Comparison of ENCODE assay signal across 10 cellular contexts in genomic region chr10:67783576-67784294, GRCh38. TPM values are rescaled to one million over a fixed set of nuclear protein-coding genes. Genes with fewer than 3 reads are reported as not detected.
DNase-seq lines count a peak whose midpoint lies in the region; ATAC-seq, FAIRE-seq and TF ChIP-seq lines count a peak whose summit lies in the region.
"Had no signal": no experiment of that assay in that cellular context is flagged by ENCODE, and none has a peak within 500 bp of the region (broad histone marks: within the 10 kb centered on the region; RNA-seq: fewer than 3 reads in every experiment).

No MANE protein-coding gene starts in this region.

- no peaks in the 10 kb centered on the region for H3K79me2 ChIP-seq in H1 (ENCODE audit: control insufficient read depth in 1 of 2, insufficient read depth in 2 of 2, low read length in 2 of 2)
- no peaks in the 10 kb centered on the region for H3K79me2 ChIP-seq in mesendoderm (ENCODE audit: control insufficient read depth, insufficient read depth, low read length)

- no peak for DNase-seq in H1 (ENCODE audit: low read depth in 1 of 2, low spot score in 2 of 2)
- no peak for DNase-seq in stimulated activated CD4-positive, alpha-beta T cell treated with anti-CD3 and anti-CD28 coated beads, Interleukin-1b, Interleukin-23, amount 100 ng/mL, for 48 hours
- DNase-seq in mesendoderm, result no peak
- DNase-seq in left lobe of liver (ENCODE audit: low spot score), result no peak
- no peak for DNase-seq in NCI-H2081 treated with DMSO at 0.1 percent for 48 hours (lab: John Stamatoyannopoulos, UW)
- DNase-seq: stimulated activated CD4-positive, alpha-beta T cell treated with anti-CD3 and anti-CD28 coated beads, Interleukin-12 subunit alpha, Interleukin-12 subunit beta, amount 100 ng/mL, for 4 hours had no signal

- H3K23ac ChIP-seq in H1 (ENCODE audit: insufficient read length) (no peak overlapping the region), mesendoderm (ENCODE audit: low read length) (no peak overlapping the region)

- H2AK5ac ChIP-seq in H1 (ENCODE audit: low read depth, low read length), result no peak overlapping the region
- H2AK5ac ChIP-seq in mesendoderm (ENCODE audit: low read length), result no peak overlapping the region

- 88% methylated on average over 5 of the region's 5 CpGs; no CpG with 5 or more reads in 1 of the 2 experiments for WGBS in H1 (ENCODE audit: extremely low coverage in 1 of 2, insufficient coverage in 1 of 2, insufficient read length in 1 of 2, insufficient replicate concordance in 2 of 2, low coverage in 1 of 2, low lambda C conversion rate in 2 of 2, missing lambda C conversion rate in 1 of 2), 2 experiments
- no CpG with 5 or more reads among the region's 5 CpGs for WGBS in mesendoderm (ENCODE audit: extremely low coverage, insufficient coverage, low lambda C conversion rate)

- H4K91ac ChIP-seq in H1 (replicated peaks; ENCODE audit: insufficient read length, low read length), result no peak overlapping the region

- H3K18ac ChIP-seq in H1 (ENCODE audit: extremely low read depth, low read length) (no peak overlapping the region), mesendoderm (ENCODE audit: low read length) (no peak overlapping the region)

- H3K4ac ChIP-seq in H1 (replicated peaks; ENCODE audit: insufficient read length, low read depth, low read length) (no peak overlapping the region), mesendoderm (ENCODE audit: low read depth, low read length) (no peak overlapping the region)

- H2BK15ac ChIP-seq in H1 (ENCODE audit: low read length) (no peak overlapping the region), mesendoderm (replicated peaks; ENCODE audit: low read depth) (no peak overlapping the region)

- H3K4me3 ChIP-seq in H1 (ENCODE audit: extremely low read depth in 1 of 4, insufficient read depth in 2 of 4, low read depth in 3 of 4, low read length in 4 of 4), result no peak overlapping the region
- H3K4me3 ChIP-seq in mesendoderm (ENCODE audit: low read length), result no peak overlapping the region

- no peak for TF ChIP-seq POLR2A in H1 (IDR thresholded peaks at IDR 0.05; ENCODE audit: control extremely low read depth in 1 of 2, low read depth in 2 of 2, low read length in 2 of 2)

- H4K5ac ChIP-seq in H1 (ENCODE audit: insufficient read length, low read depth, low read length) (no peak overlapping the region), mesendoderm (ENCODE audit: low read length) (no peak overlapping the region)

- POLR2A ChIA-PET in H1 (lab: Charles Lee; ENCODE audit: partially characterized antibody), result interaction anchor here (0.9 kb wide), 1 partner anchor 17 kb away, joined by 3 read pairs; no protein-coding TSS in a partner anchor

- no peak overlapping the region for H3K27ac ChIP-seq in H1 (ENCODE audit: low read depth, low read length)
- H3K27ac ChIP-seq in mesendoderm (ENCODE audit: low read depth, low read length), result no peak overlapping the region

- H3K4me2 ChIP-seq in H1 (ENCODE audit: insufficient read depth in 1 of 2, low read depth in 2 of 2, low read length in 2 of 2), result no peak overlapping the region
- H3K4me2 ChIP-seq in mesendoderm (ENCODE audit: low read length), result no peak overlapping the region

- no peaks in the 10 kb centered on the region for H3K9me3 ChIP-seq in H1 (ENCODE audit: insufficient read depth in 2 of 2, low read depth in 1 of 2, low read length in 1 of 2)

- H3K9ac ChIP-seq in H1 (replicated peaks in 1 of 4; ENCODE audit: extremely low read depth in 1 of 4, low read depth in 3 of 4, low read length in 3 of 4), result no peak overlapping the region
- H3K9ac ChIP-seq in mesendoderm (ENCODE audit: low read length), result no peak overlapping the region

- H3K56ac ChIP-seq in H1 (replicated peaks; ENCODE audit: insufficient read length, low read depth, low read length) (no peak overlapping the region), mesendoderm (ENCODE audit: low read length) (no peak overlapping the region)

- H4K20me1 ChIP-seq in H1 (replicated peaks in 1 of 2; ENCODE audit: control insufficient read depth in 1 of 2, insufficient read depth in 2 of 2, low read length in 2 of 2), result no peaks in the 10 kb centered on the region

- H2BK12ac ChIP-seq in H1 (ENCODE audit: low read depth, low read length), result no peak overlapping the region

- H3K27me3 ChIP-seq in H1 (replicated peaks in 1 of 4; ENCODE audit: control insufficient read depth in 3 of 4, extremely low read depth in 1 of 4, insufficient read depth in 3 of 4, low read length in 3 of 4), result no peaks in the 10 kb centered on the region
- no peaks in the 10 kb centered on the region for H3K27me3 ChIP-seq in mesendoderm (ENCODE audit: insufficient read depth, low read length, poor library complexity)

- no peak for TF ChIP-seq RAD21 in H1 (IDR thresholded peaks at IDR 0.05 in 1 of 2, conservative IDR thresholded peaks at IDR 0.05 in 1 of 2; ENCODE audit: low read depth in 2 of 2, low read length in 2 of 2)

- no peaks in the 10 kb centered on the region for H3K23me2 ChIP-seq in H1 (ENCODE audit: low read depth, low read length)

- H3K79me1 ChIP-seq in H1 (ENCODE audit: low read depth, low read length) (no peaks in the 10 kb centered on the region), mesendoderm (ENCODE audit: low read length) (no peaks in the 10 kb centered on the region)

- CTCF ChIA-PET in H1 (lab: Charles Lee; ENCODE audit: partially characterized antibody), result interaction anchor here (0.9 to 3.6 kb wide), 2 partner anchors 9 to 87 kb away, joined by 3 to 20 read pairs; partner anchors contain the start of gene CTNNA3

- H2BK5ac ChIP-seq in H1 (ENCODE audit: low read depth, low read length), result no peak overlapping the region
- no peak overlapping the region for H2BK5ac ChIP-seq in mesendoderm (ENCODE audit: low read length)

- FAIRE-seq in H1 (lab: Jason Lieb, UNC), result no peak
- FAIRE-seq: astrocyte had no signal

- no peak for TF ChIP-seq CTCF in H1 (IDR thresholded peaks at IDR 0.05; ENCODE audit: control extremely low read depth in 1 of 3, insufficient read depth in 1 of 3, low read depth in 1 of 3, low read length in 3 of 3)

- H3K14ac ChIP-seq in H1 (ENCODE audit: insufficient read length), result no peak overlapping the region

- ATAC-seq in GM18511 (IDR thresholded peaks at IDR 0.05; ENCODE audit: unreplicated experiment) (peak; percentile 56), GM21447 (IDR thresholded peaks at IDR 0.05; ENCODE audit: unreplicated experiment) (peak; percentile 64), HG03565 (IDR thresholded peaks at IDR 0.05; ENCODE audit: unreplicated experiment) (peak; percentile 37), left lobe of liver (no peak)

- H2BK120ac ChIP-seq in H1 (replicated peaks; ENCODE audit: low read depth, low read length) (no peak overlapping the region), mesendoderm (ENCODE audit: low read depth, low read length) (no peak overlapping the region)

- H4K8ac ChIP-seq in H1 (ENCODE audit: extremely low read depth, insufficient read depth, low read length) (no peak overlapping the region), mesendoderm (ENCODE audit: low read depth, low read length) (no peak overlapping the region)

- H2BK20ac ChIP-seq in H1 (ENCODE audit: low read length), result no peak overlapping the region

- no peak for TF ChIP-seq EP300 in H1 (IDR thresholded peaks at IDR 0.05; ENCODE audit: borderline replicate concordance in 1 of 2, low read depth in 2 of 2, low read length in 2 of 2)

- H3K36me3 ChIP-seq in H1 (ENCODE audit: control insufficient read depth in 2 of 4, insufficient read depth in 4 of 4, low read length in 3 of 4), result no peaks in the 10 kb centered on the region
- H3K36me3 ChIP-seq in mesendoderm (ENCODE audit: control insufficient read depth, insufficient read depth, low read length), result no peaks in the 10 kb centered on the region

- H3K4me1 ChIP-seq in H1 (replicated peaks in 1 of 4; ENCODE audit: control insufficient read depth in 3 of 4, insufficient read depth in 4 of 4, low read length in 3 of 4) (no peaks in the 10 kb centered on the region), mesendoderm (ENCODE audit: control insufficient read depth, low read depth, low read length) (no peaks in the 10 kb centered on the region)

- 0 out of 2 replicates have a peak overlapping the region, but pooled peaks have one; percentile 50 for H2AFZ ChIP-seq in H1 (ENCODE audit: low read length)

TF ChIP-seq in H1, 55 proteins besides CTCF, POLR2A, EP300 and RAD21:
- TF ChIP-seq RBBP5 (IDR thresholded peaks at IDR 0.05; ENCODE audit: borderline replicate concordance, low read depth, low read length) (no peak), RXRA (IDR thresholded peaks at IDR 0.05; ENCODE audit: insufficient read depth, low read depth, low read length) (no peak)
TF ChIP-seq in H1: peak in this region for 0.

RNA-seq across cellular contexts. Expression of gene DNAJC12, which starts 54.3 kb away (rescaled TPM):
- 2.9 and 4.2 TPM in 2 replicates for total RNA-seq in H1 (2021; fragmentation: NEBNext Ultra II Directional; extraction: Animal tissue kit (Norgen Biotek cat#: 25700))
- polyA plus RNA-seq in H1 (2011; rRNA removed), result 0.33 and 0.86 TPM in 2 replicates
- 1.4 TPM for polyA plus RNA-seq in H1 (2011; cell fraction: cytosol; rRNA removed)
- polyA plus RNA-seq in H1 (2011; cell fraction: nucleus; rRNA removed), result 0.40 TPM
- polyA plus RNA-seq in H1 (2012, experiment 1 of 2), result 1.1 to 1.3 TPM (median 1.3 TPM) in 4 replicates
- polyA plus RNA-seq in H1 (2012, experiment 2 of 2), result 0.39 TPM
- polyA plus RNA-seq in H1 (2013, experiment 1 of 2), result 3.8 TPM
- 4.0 TPM for polyA plus RNA-seq in H1 (2013, experiment 2 of 2)
- polyA minus RNA-seq in H1 (2011; rRNA and poly(A)+ RNA removed), result 0.24 and 0.28 TPM in 2 replicates
- polyA minus RNA-seq in H1 (2011; cell fraction: cytosol; rRNA and poly(A)+ RNA removed), result not detected
- polyA minus RNA-seq in H1 (2011; cell fraction: nucleus; rRNA and poly(A)+ RNA removed), result 1.6 TPM
- polyA plus RNA-seq in mesendoderm (2013, experiment 1 of 2), result 2.7 TPM
- 2.8 TPM for polyA plus RNA-seq in mesendoderm (2013, experiment 2 of 2)
- 14.3 TPM for total RNA-seq in left lobe of liver
